In the genomic region with DNA sequence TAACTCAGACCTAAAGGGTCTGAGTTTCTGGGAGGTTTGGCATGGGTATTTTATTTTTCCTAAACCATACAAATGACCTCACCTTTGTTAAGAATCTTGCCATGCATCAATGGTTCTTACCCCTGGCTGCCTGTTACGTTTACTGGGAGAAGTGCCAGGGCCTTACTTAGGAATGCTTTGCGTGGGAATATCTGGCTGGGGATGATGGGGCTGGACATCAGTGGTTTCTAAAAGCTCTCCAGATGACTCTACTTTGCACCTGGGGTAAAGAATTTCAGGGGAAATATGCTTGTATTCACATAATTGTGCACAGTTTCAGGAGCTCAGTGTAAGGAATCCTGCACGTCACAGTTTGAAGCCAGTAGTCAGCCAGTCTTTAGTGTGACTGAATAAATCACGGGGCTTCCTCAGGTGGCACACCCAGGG, we compare ENCODE assay signal across 1 cellular context.
TF ChIP-seq lines count a peak whose summit lies in the region.

No MANE protein-coding gene starts in this region.

TF ChIP-seq in GM23338, 12 proteins besides CTCF, POLR2A, EP300 and RAD21 (continued from another document):
- TF ChIP-seq, protein P1, sequence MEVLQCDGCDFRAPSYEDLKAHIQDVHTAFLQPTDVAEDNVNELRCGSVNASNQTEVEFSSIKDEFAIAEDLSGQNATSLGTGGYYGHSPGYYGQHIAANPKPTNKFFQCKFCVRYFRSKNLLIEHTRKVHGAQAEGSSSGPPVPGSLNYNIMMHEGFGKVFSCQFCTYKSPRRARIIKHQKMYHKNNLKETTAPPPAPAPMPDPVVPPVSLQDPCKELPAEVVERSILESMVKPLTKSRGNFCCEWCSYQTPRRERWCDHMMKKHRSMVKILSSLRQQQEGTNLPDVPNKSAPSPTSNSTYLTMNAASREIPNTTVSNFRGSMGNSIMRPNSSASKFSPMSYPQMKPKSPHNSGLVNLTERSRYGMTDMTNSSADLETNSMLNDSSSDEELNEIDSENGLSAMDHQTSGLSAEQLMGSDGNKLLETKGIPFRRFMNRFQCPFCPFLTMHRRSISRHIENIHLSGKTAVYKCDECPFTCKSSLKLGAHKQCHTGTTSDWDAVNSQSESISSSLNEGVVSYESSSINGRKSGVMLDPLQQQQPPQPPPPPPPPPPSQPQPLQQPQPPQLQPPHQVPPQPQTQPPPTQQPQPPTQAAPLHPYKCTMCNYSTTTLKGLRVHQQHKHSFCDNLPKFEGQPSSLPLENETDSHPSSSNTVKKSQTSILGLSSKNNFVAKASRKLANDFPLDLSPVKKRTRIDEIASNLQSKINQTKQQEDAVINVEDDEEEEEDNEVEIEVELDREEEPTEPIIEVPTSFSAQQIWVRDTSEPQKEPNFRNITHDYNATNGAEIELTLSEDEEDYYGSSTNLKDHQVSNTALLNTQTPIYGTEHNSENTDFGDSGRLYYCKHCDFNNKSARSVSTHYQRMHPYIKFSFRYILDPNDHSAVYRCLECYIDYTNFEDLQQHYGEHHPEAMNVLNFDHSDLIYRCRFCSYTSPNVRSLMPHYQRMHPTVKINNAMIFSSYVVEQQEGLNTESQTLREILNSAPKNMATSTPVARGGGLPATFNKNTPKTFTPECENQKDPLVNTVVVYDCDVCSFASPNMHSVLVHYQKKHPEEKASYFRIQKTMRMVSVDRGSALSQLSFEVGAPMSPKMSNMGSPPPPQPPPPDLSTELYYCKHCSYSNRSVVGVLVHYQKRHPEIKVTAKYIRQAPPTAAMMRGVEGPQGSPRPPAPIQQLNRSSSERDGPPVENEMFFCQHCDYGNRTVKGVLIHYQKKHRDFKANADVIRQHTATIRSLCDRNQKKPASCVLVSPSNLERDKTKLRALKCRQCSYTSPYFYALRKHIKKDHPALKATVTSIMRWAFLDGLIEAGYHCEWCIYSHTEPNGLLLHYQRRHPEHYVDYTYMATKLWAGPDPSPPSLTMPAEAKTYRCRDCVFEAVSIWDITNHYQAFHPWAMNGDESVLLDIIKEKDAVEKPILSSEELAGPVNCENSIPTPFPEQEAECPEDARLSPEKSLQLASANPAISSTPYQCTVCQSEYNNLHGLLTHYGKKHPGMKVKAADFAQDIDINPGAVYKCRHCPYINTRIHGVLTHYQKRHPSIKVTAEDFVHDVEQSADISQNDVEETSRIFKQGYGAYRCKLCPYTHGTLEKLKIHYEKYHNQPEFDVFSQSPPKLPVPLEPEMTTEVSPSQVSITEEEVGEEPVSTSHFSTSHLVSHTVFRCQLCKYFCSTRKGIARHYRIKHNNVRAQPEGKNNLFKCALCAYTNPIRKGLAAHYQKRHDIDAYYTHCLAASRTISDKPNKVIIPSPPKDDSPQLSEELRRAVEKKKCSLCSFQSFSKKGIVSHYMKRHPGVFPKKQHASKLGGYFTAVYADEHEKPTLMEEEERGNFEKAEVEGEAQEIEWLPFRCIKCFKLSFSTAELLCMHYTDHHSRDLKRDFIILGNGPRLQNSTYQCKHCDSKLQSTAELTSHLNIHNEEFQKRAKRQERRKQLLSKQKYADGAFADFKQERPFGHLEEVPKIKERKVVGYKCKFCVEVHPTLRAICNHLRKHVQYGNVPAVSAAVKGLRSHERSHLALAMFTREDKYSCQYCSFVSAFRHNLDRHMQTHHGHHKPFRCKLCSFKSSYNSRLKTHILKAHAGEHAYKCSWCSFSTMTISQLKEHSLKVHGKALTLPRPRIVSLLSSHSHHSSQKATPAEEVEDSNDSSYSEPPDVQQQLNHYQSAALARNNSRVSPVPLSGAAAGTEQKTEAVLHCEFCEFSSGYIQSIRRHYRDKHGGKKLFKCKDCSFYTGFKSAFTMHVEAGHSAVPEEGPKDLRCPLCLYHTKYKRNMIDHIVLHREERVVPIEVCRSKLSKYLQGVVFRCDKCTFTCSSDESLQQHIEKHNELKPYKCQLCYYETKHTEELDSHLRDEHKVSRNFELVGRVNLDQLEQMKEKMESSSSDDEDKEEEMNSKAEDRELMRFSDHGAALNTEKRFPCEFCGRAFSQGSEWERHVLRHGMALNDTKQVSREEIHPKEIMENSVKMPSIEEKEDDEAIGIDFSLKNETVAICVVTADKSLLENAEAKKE (CRISPR knock-in tag; IDR thresholded peaks at IDR 0.05) = no peak
